ENCODE assay signal across 8 cellular contexts in the genomic region with DNA sequence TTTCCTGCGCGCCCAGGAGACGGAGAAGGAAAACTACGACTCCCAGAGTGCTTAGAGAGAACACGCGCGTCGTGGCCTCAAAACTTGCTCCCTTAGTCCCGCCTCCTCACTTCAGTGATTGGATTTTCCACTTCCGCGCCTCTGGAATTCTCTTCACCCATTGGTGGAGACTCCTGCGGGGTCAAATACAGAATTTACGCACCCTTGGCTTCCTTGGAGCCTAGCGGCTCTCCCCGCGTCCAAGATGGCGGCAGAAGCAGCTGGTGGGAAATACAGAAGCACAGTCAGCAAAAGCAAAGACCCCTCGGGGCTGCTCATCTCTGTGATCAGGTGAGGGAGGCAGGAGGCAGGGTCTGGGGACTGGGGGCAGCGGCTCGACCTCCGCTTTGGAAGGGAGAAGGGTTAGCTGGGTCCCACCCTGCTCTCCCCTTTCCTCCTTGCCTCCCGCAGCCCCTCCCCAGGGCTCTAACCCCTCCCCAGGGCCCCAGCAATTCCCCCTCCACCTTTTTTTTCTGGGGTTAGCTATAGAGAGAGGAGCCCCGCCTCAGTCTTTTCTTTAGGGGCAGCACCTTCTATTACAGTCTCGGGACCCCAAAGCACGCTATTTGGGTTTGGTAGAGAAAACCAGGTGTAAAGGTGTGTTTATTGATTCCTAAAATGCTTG. TPM values are rescaled to one million over a fixed set of nuclear protein-coding genes. Genes with fewer than 3 reads are reported as not detected.
A peak's percentile ranks its signal among the peaks of the same experiment; 100 is the strongest.
DNase-seq lines count a peak whose midpoint lies in the region; ATAC-seq and TF ChIP-seq lines count a peak whose summit lies in the region.

EXOC4 (plus strand) TSS at position 221 of the 664 bp plus-strand sequence.

- no peaks in the 10 kb centered on the region for H3K9me3 ChIP-seq in colonic mucosa

- H3K36me3 ChIP-seq in BJ (ENCODE audit: control insufficient read depth, insufficient read depth, low read length) (no peaks in the 10 kb centered on the region), colonic mucosa (no peaks in the 10 kb centered on the region)

- no peaks in the 10 kb centered on the region for H3K9me3 Mint-ChIP-seq in activated CD4-positive, alpha-beta T cell treated with anti-CD3 and anti-CD28 coated beads, Interleukin-2, amount 10 ng/mL, durations not matched to agents 24 days and 14 days

- TF ChIP-seq CTCF in BJ (IDR thresholded peaks at IDR 0.05; ENCODE audit: insufficient read depth, low read depth, low read length) (no peak), colonic mucosa (IDR thresholded peaks at IDR 0.05) (no peak)

- intact Hi-C loops in activated CD4-positive, alpha-beta T cell treated with anti-CD3 and anti-CD28 coated beads, Interleukin-2, amount 10 ng/mL, durations not matched to agents 24 days and 14 days (cut with micrococcal nuclease), result loop anchor here (1.0 to 10.0 kb wide), 5 partner anchors 171 to 1064 kb away; partner anchors contain the start of genes CHCHD3, LRGUK and SLC35B4
- intact Hi-C loops in colonic mucosa (cut with DNase I), result no loop called here

- CTCF ChIA-PET in BJ (lab: Yijun Ruan, JAX), result interaction anchor here (0.6 kb wide), 1 partner anchor 584 kb away, joined by 4 read pairs; no protein-coding TSS in a partner anchor

- peaks cover 3% of the 10 kb centered on the region for H3K4me1 ChIP-seq in colonic mucosa

- H3K27me3 ChIP-seq in BJ (ENCODE audit: control insufficient read depth, insufficient read depth, low read length), result no peaks in the 10 kb centered on the region
- no peaks in the 10 kb centered on the region for H3K27me3 ChIP-seq in colonic mucosa
- no peaks in the 10 kb centered on the region for H3K27me3 ChIP-seq in layer of hippocampus (ENCODE audit: control insufficient read depth, insufficient read depth, low read length)

- peak within 1 kb of the TSS; percentile 91 for H3K27ac Mint-ChIP-seq in activated CD4-positive, alpha-beta T cell treated with anti-CD3 and anti-CD28 coated beads, Interleukin-2, amount 10 ng/mL, durations not matched to agents 24 days and 14 days

- peaks cover 22% of the 10 kb centered on the region for H3K4me1 Mint-ChIP-seq in activated CD4-positive, alpha-beta T cell treated with anti-CD3 and anti-CD28 coated beads, Interleukin-2, amount 10 ng/mL, durations not matched to agents 24 days and 14 days

- H3K27me3 Mint-ChIP-seq in activated CD4-positive, alpha-beta T cell treated with anti-CD3 and anti-CD28 coated beads, Interleukin-2, amount 10 ng/mL, durations not matched to agents 24 days and 14 days, result no peaks in the 10 kb centered on the region

- H3K9ac ChIP-seq in colonic mucosa (ENCODE audit: low read depth in 2 of 2, low read length in 2 of 2), result peak within 1 kb of the TSS; percentile 81 to 89

- peaks cover 7% of the 10 kb centered on the region for H3K36me3 Mint-ChIP-seq in activated CD4-positive, alpha-beta T cell treated with anti-CD3 and anti-CD28 coated beads, Interleukin-2, amount 10 ng/mL, durations not matched to agents 24 days and 14 days (ENCODE audit: low read depth)

- POLR2A ChIA-PET in BJ (lab: Charles Lee), result interaction anchor here (0.6 kb wide), 1 partner anchor 566 kb away, joined by 3 read pairs; no protein-coding TSS in a partner anchor

- peak within 1 kb of the TSS; percentile 86 for H3K4me3 ChIP-seq in BJ (ENCODE audit: low read depth, low read length)
- peak within 1 kb of the TSS; percentile 79 for H3K4me3 ChIP-seq in colonic mucosa

- peak within 1 kb of the TSS; percentile 95 for H3K4me3 Mint-ChIP-seq in activated CD4-positive, alpha-beta T cell treated with anti-CD3 and anti-CD28 coated beads, Interleukin-2, amount 10 ng/mL, durations not matched to agents 24 days and 14 days

- H3K27ac ChIP-seq in colonic mucosa (peak within 1 kb of the TSS; percentile 38), layer of hippocampus (ENCODE audit: low read depth, low read length) (peak within 1 kb of the TSS; percentile 70)

- peak; percentile 98 for ATAC-seq in GM19324 (IDR thresholded peaks at IDR 0.05; ENCODE audit: low FRiP score, unreplicated experiment)
- ATAC-seq in HG03469 (IDR thresholded peaks at IDR 0.05; ENCODE audit: unreplicated experiment), result peak; percentile 91

- DNase-seq in BJ (ENCODE audit: low read depth) (peak; percentile 93), NCI-H526 treated with DMSO at 0.1 percent for 48 hours (lab: John Stamatoyannopoulos, UW) (peak; percentile 98), colonic mucosa (peak; percentile 96)
- peak; percentile 98 for DNase-seq in activated CD4-positive, alpha-beta T cell treated with anti-CD3 and anti-CD28 coated beads, Interleukin-2, amount 10 ng/mL, durations not matched to agents 24 days and 14 days
- peak; percentile 62 to 87 for DNase-seq in stimulated activated CD4-positive, alpha-beta T cell treated with anti-CD3 and anti-CD28 coated beads, Interleukin-1b, Interleukin-23, amount 100 ng/mL, for 4 hours (ENCODE audit: low read depth in 2 of 2)

RNA-seq across cellular contexts. Expression of gene EXOC4, which starts in this region (rescaled TPM):
- polyA plus RNA-seq in BJ (2011; rRNA removed), result 45.9 and 72.0 TPM in 2 replicates
- polyA minus RNA-seq in BJ (2011; rRNA and poly(A)+ RNA removed), result 77.2 and 93.7 TPM in 2 replicates
- total RNA-seq in activated CD4-positive, alpha-beta T cell treated with anti-CD3 and anti-CD28 coated beads, Interleukin-2, amount 10 ng/mL, durations not matched to agents 24 days and 14 days, result 50.0 and 53.0 TPM in 2 replicates
- total RNA-seq in colonic mucosa, result 10 to 100 TPM; 61.1 to 73.3 TPM

Comparison
In these comparisons a context has a peak if more than half of its experiments do, and no peak if none do; other contexts are left out.
1. Peak in every context shown above with its lines: DNase-seq, ATAC-seq, H3K4me3 ChIP-seq and H3K27ac ChIP-seq.